8 cellular contexts compared by ENCODE assay signal in genomic region chr6:37741757-37742400, GRCh38. TPM values are rescaled to one million over a fixed set of nuclear protein-coding genes. Genes with fewer than 3 reads are reported as not detected.
DNase-seq lines count a peak whose midpoint lies in the region; ATAC-seq, FAIRE-seq and TF ChIP-seq lines count a peak whose summit lies in the region.

No MANE protein-coding gene starts in this region.

- H3K27ac ChIP-seq in AG04450 (ENCODE audit: low read depth, low read length) = no peak overlapping the region
- no peak overlapping the region for H3K27ac ChIP-seq in WERI-Rb-1

- no peak for DNase-seq in AG04450 (ENCODE audit: low read depth, low spot score)
- DNase-seq in H7 = peak; percentile 72
- DNase-seq in WERI-Rb-1 = peak; percentile 75
- no peak for DNase-seq in activated effector memory CD4-positive, alpha-beta T cell treated with anti-CD3 and anti-CD28 coated beads, Interleukin-2, amount 50 U/mL, for 16 hours
- no peak for DNase-seq in SKM-1 treated with dmso at 0.1 percent for 144 hours (lab: John Stamatoyannopoulos, UW; ENCODE audit: unreplicated experiment)

- CTCF ChIA-PET in AG04450 (lab: Charles Lee) = interaction anchor here (0.6 kb wide), 2 partner anchors 37 to 704 kb away, joined by 3 to 5 read pairs; no protein-coding TSS in a partner anchor

- TF ChIP-seq CTCF in AG04450 (IDR thresholded peaks at IDR 0.05; ENCODE audit: low read depth, low read length) = 0 out of 2 replicates have a peak, but pooled peaks have one; percentile 6
- TF ChIP-seq CTCF in WERI-Rb-1 (IDR thresholded peaks at IDR 0.05; ENCODE audit: low read depth, low read length) = peak; percentile 85

- ATAC-seq in GM19463 (IDR thresholded peaks at IDR 0.05; ENCODE audit: unreplicated experiment) = no peak
- no peak for ATAC-seq in GM18867 (IDR thresholded peaks at IDR 0.05; ENCODE audit: unreplicated experiment)

- POLR2A ChIA-PET in AG04450 (lab: Yijun Ruan, JAX) = no interaction called here

- H3K4me3 ChIP-seq in AG04450 (ENCODE audit: low read depth, low read length) (no peak overlapping the region), H7 (ENCODE audit: insufficient read depth, low read depth, low read length) (no peak overlapping the region), WERI-Rb-1 (ENCODE audit: low read depth, low read length) (no peak overlapping the region)

- H3K9me3 ChIP-seq in AG04450 (ENCODE audit: control insufficient read depth, insufficient read depth, low read length) (no peaks in the 10 kb centered on the region), WERI-Rb-1 (ENCODE audit: severe bottlenecking) (no peaks in the 10 kb centered on the region)

- FAIRE-seq in islet of Langerhans (lab: Jason Lieb, UNC) = peak; percentile 86

- H3K27me3 ChIP-seq in AG04450 (ENCODE audit: control insufficient read depth, insufficient read depth, low read length) = peaks cover 54% of the 10 kb centered on the region
- H3K27me3 ChIP-seq in H7 (ENCODE audit: control insufficient read depth, insufficient read depth, low read length) = peaks cover 6% of the 10 kb centered on the region
- no peaks in the 10 kb centered on the region for H3K27me3 ChIP-seq in WERI-Rb-1 (ENCODE audit: insufficient read depth, low read depth, severe bottlenecking)

- H3K36me3 ChIP-seq in H7 (replicated peaks; ENCODE audit: control insufficient read depth, insufficient read depth, low read length) (no peaks in the 10 kb centered on the region), WERI-Rb-1 (no peaks in the 10 kb centered on the region)

RNA-seq across cellular contexts. Expression of gene MDGA1, which starts 44.2 kb away (rescaled TPM):
- 2.1 and 2.2 TPM in 2 replicates for polyA plus RNA-seq in AG04450 (2011; rRNA removed)
- polyA minus RNA-seq in AG04450 (2011; rRNA and poly(A)+ RNA removed) = 3.7 and 4.3 TPM in 2 replicates
- total RNA-seq in H7 (2014; rRNA removed; shearing (Covaris generic)) = 0.67 and 0.90 TPM in 2 replicates

Comparison
In these comparisons a context has a peak if more than half of its experiments do, and no peak if none do; other contexts are left out.
1. DNase-seq: peak in H7 (single experiment) and WERI-Rb-1 (single experiment); none in AG04450 (single experiment), activated effector memory CD4-positive, alpha-beta T cell treated with anti-CD3 and anti-CD28 coated beads, Interleukin-2, amount 50 U/mL, for 16 hours (single experiment) and SKM-1 treated with dmso at 0.1 percent for 144 hours (single experiment).